In genomic region chr12:116559330-116560080, GRCh38 we compare ENCODE assay signal across 8 cellular contexts. TPM values are rescaled to one million over a fixed set of nuclear protein-coding genes. Genes with fewer than 3 reads are reported as not detected.
A peak's percentile ranks its signal among the peaks of the same experiment; 100 is the strongest.
DNase-seq lines count a peak whose midpoint lies in the region; ATAC-seq, FAIRE-seq and TF ChIP-seq lines count a peak whose summit lies in the region.

TSS of gene MAP1LC3B2 (plus strand) at chr12:116559381. CDS start at chr12:116575943, 16,562 bp downstream.

- intact Hi-C loops in CD4-positive, alpha-beta memory T cell (cut with micrococcal nuclease): loop anchor here (1.0 to 2.0 kb wide), 4 partner anchors 26 to 282 kb away; partner anchors contain the start of genes MED13L, RNFT2 and SPRING1
- intact Hi-C loops in HepG2 (cut with micrococcal nuclease; ENCODE audit: unreplicated experiment): no loop called here

- peak within 1 kb of the TSS; percentile 39 for H2AFZ ChIP-seq in HepG2 (ENCODE audit: low read length)

- no peaks in the 10 kb centered on the region for H4K20me1 ChIP-seq in HepG2 (ENCODE audit: insufficient read depth, low read length)

- peaks cover 0 to 14% (median 10%) of the 10 kb centered on the region in 8 donors for H3K9me3 Mint-ChIP-seq in CD4-positive, alpha-beta memory T cell
- H3K9me3 Mint-ChIP-seq in WTC11: peaks cover 16% of the 10 kb centered on the region

- no peaks in the 10 kb centered on the region for H3K27me3 Mint-ChIP-seq in CD4-positive, alpha-beta memory T cell
- no peaks in the 10 kb centered on the region for H3K27me3 Mint-ChIP-seq in WTC11 (ENCODE audit: low read depth)

- CTCF ChIA-PET in CD4-positive, alpha-beta memory T cell (lab: Charles Lee; ENCODE audit: partially characterized antibody): interaction anchor here (0.7 to 5.0 kb wide), 7 partner anchors 9 to 324 kb away, joined by 3 to 39 read pairs (median 5); no protein-coding TSS in a partner anchor
- CTCF ChIA-PET in WTC11 (lab: Charles Lee): interaction anchor here (0.8 to 1.3 kb wide), 3 partner anchors 40 to 128 kb away, joined by 3 to 4 read pairs (median 3); no protein-coding TSS in a partner anchor
- CTCF ChIA-PET in HepG2 (lab: Yijun Ruan, JAX; ENCODE audit: low intra/inter-chr PET ratio, low total read pairs): no interaction called here

- no peaks in the 10 kb centered on the region for H3K27me3 ChIP-seq in CD4-positive, alpha-beta memory T cell (ENCODE audit: insufficient read depth, low read length)
- no peaks in the 10 kb centered on the region; a peak in 2 of 5 replicates for H3K27me3 ChIP-seq in HepG2 (ENCODE audit: control insufficient read depth in 1 of 2, insufficient read depth in 2 of 2, low read length in 2 of 2)

- peaks cover 29 to 48% (median 41%) of the 10 kb centered on the region in 4 donors for H3K4me1 Mint-ChIP-seq in CD4-positive, alpha-beta memory T cell
- H3K4me1 Mint-ChIP-seq in WTC11: peaks cover 12% of the 10 kb centered on the region

- H3K27ac Mint-ChIP-seq in CD4-positive, alpha-beta memory T cell: peak within 1 kb of the TSS; percentile 95 to 98 (median 97)
- peak within 1 kb of the TSS; percentile 88 for H3K27ac Mint-ChIP-seq in WTC11

- no peak for TF ChIP-seq POLR2A in HepG2 (IDR thresholded peaks at IDR 0.05; ENCODE audit: insufficient read depth in 1 of 2, low read depth in 2 of 2, low read length in 2 of 2)

- H3K9me3 ChIP-seq in CD4-positive, alpha-beta memory T cell (ENCODE audit: control insufficient read depth in 1 of 2, low read length in 2 of 2): peaks cover 0 to 4% of the 10 kb centered on the region in 2 donors
- no peaks in the 10 kb centered on the region; the same call in 1 of the 2 replicates for H3K9me3 ChIP-seq in HepG2 (ENCODE audit: low read length)

- H3K4me3 ChIP-seq in CD4-positive, alpha-beta memory T cell (ENCODE audit: low read length in 2 of 2): peak within 1 kb of the TSS; percentile 18 to 29
- no peak within 1 kb of the TSS for H3K4me3 ChIP-seq in cardiac fibroblast (replicated peaks in 1 of 2; ENCODE audit: low read depth in 2 of 2, low read length in 2 of 2)
- H3K4me3 ChIP-seq in HepG2 (replicated peaks in 1 of 3; ENCODE audit: insufficient read depth in 1 of 3, low read depth in 2 of 3, low read length in 3 of 3): peak within 1 kb of the TSS; percentile 6 to 53 (median 36); a peak in 5 of 6 replicates

- POLR2A ChIA-PET in CD4-positive, alpha-beta memory T cell (lab: Charles Lee; ENCODE audit: partially characterized antibody): interaction anchor here (0.9 to 3.2 kb wide), 23 partner anchors 9 to 323 kb away, joined by 3 to 43 read pairs (median 4); partner anchors contain the start of gene MED13L
- POLR2A ChIA-PET in WTC11 (lab: Charles Lee) (interaction anchor here (0.6 kb wide), 1 partner anchor 355 kb away, joined by 3 read pairs; no protein-coding TSS in a partner anchor), HepG2 (lab: Yijun Ruan, JAX) (interaction anchor here (0.7 to 0.8 kb wide), 2 partner anchors 283 to 1870 kb away, joined by 3 to 4 read pairs; no protein-coding TSS in a partner anchor)

- H3K4me2 ChIP-seq in HepG2 (ENCODE audit: low read depth, low read length): peak within 1 kb of the TSS; percentile 71

- peak within 1 kb of the TSS; percentile 33 for H3K27ac ChIP-seq in CD4-positive, alpha-beta memory T cell (ENCODE audit: low read depth, low read length)
- H3K27ac ChIP-seq in HepG2 (ENCODE audit: extremely low read length, insufficient read depth, low read length): no peak within 1 kb of the TSS

- peak; percentile 85 to 91 (median 89) for DNase-seq in CD4-positive, alpha-beta memory T cell
- DNase-seq in HT1080 (ENCODE audit: low read depth) (peak; percentile 95), WTC11 (ENCODE audit: low spot score) (no peak), cardiac fibroblast (ENCODE audit: low read depth in 2 of 2) (peak; percentile 84 to 86), HepG2 (ENCODE audit: low spot score) (peak; percentile 15), NCI-H446 (lab: John Stamatoyannopoulos, UW) (no peak)
- peak; percentile 34 to 66 for DNase-seq in stimulated activated CD4-positive, alpha-beta T cell treated with anti-CD3 and anti-CD28 coated beads, Interleukin-4, amount 100 ng/mL, for 4 hours

- 4% methylated on average over 10 of the region's 14 CpGs for WGBS in HepG2 (ENCODE audit: low lambda C conversion rate)

- FAIRE-seq in HepG2 (lab: Jason Lieb, UNC): peak; percentile 23

- no peak within 1 kb of the TSS for H3K9ac ChIP-seq in HepG2 (ENCODE audit: insufficient read depth, low read depth, low read length)

- no TSS peak for BruUV-seq in HepG2 (replicated peaks; lab: Mats Ljungman, UMichigan)

- TF ChIP-seq EP300 in HepG2 (IDR thresholded peaks at IDR 0.05; ENCODE audit: low read depth in 2 of 2, low read length in 2 of 2) (peak in 1 of 2 experiments; percentile 36; a peak in 2 of 4 replicates), HepG2 (CRISPR knock-in tag; IDR thresholded peaks at IDR 0.05; ENCODE audit: borderline replicate concordance) (no peak)

- no peaks in the 10 kb centered on the region for H3K79me2 ChIP-seq in HepG2 (ENCODE audit: insufficient read depth, low read length)

- no peaks in the 10 kb centered on the region for H3K36me3 ChIP-seq in CD4-positive, alpha-beta memory T cell (ENCODE audit: insufficient read depth, low read length)
- no peaks in the 10 kb centered on the region for H3K36me3 ChIP-seq in HepG2 (replicated peaks in 1 of 2; ENCODE audit: control insufficient read depth in 1 of 2, insufficient read depth in 2 of 2, low read length in 2 of 2)

- no peak for TF ChIP-seq RAD21 in HepG2 (CRISPR knock-in tag; IDR thresholded peaks at IDR 0.05)

- in situ Hi-C loops in HepG2 (cut with HindIII; ENCODE audit: extremely low pct_ligation_motif_present, low pct_unique_long_range_greater_than_20kb): no loop called here

- TF ChIP-seq CTCF in WTC11 (IDR thresholded peaks at IDR 0.05): no peak
- TF ChIP-seq CTCF in cardiac fibroblast (IDR thresholded peaks at IDR 0.05; ENCODE audit: low read depth, low read length): no peak
- TF ChIP-seq CTCF in HepG2 (CRISPR knock-in tag; IDR thresholded peaks at IDR 0.05): no peak

- peaks cover 47% of the 10 kb centered on the region for H3K4me1 ChIP-seq in CD4-positive, alpha-beta memory T cell (ENCODE audit: insufficient read depth, low read length)
- peaks cover 16% of the 10 kb centered on the region for H3K4me1 ChIP-seq in HepG2 (ENCODE audit: insufficient read depth, low read length)

- H3K4me3 Mint-ChIP-seq in CD4-positive, alpha-beta memory T cell: peak within 1 kb of the TSS; percentile 81 to 97 (median 86)
- H3K4me3 Mint-ChIP-seq in WTC11: no peak within 1 kb of the TSS

- peaks cover 3 to 6% of the 10 kb centered on the region in 2 donors for H3K36me3 Mint-ChIP-seq in CD4-positive, alpha-beta memory T cell
- H3K36me3 Mint-ChIP-seq in WTC11: peaks cover 12% of the 10 kb centered on the region

- ATAC-seq in GM21367 (IDR thresholded peaks at IDR 0.05; ENCODE audit: unreplicated experiment): peak; percentile 74
- peak; percentile 65 for ATAC-seq in WTC11
- peak; percentile 87 for ATAC-seq in HepG2

TF ChIP-seq in WTC11, 78 proteins besides CTCF, POLR2A, EP300 and RAD21:
- TF ChIP-seq NFYB (CRISPR knock-in tag; conservative IDR thresholded peaks at IDR 0.05; ENCODE audit: low read depth) (no peak), TEAD1 (CRISPR knock-in tag; IDR thresholded peaks at IDR 0.05) (no peak), RORB (CRISPR knock-in tag; IDR thresholded peaks at IDR 0.05) (no peak), EMX1 (CRISPR knock-in tag; IDR thresholded peaks at IDR 0.05) (no peak)

TF ChIP-seq in HepG2, 621 proteins besides CTCF, POLR2A, EP300 and RAD21 (continues in another document):
- no peak for TF ChIP-seq ZNF660 (CRISPR knock-in tag; IDR thresholded peaks at IDR 0.05; ENCODE audit: borderline replicate concordance, low read depth)

RNA-seq across cellular contexts. Expression of gene MAP1LC3B2, which starts in this region (rescaled TPM):
- 1 to 10 TPM; 1.7 to 2.9 TPM for total RNA-seq in CD4-positive, alpha-beta memory T cell
- 1 to 10 TPM; 4.4 to 6.8 TPM for polyA plus RNA-seq in CD4-positive, alpha-beta memory T cell
- 0.53 TPM in 1 of 2 replicates, not detected in the other for total RNA-seq in HT1080 (2014; rRNA removed; shearing (Covaris generic))
- 0.66 and 0.76 TPM in 2 replicates for polyA plus RNA-seq in HT1080 (2015; cell fraction: cytosol; rRNA removed)
- polyA plus RNA-seq in HT1080 (2015; cell fraction: nucleus; rRNA removed): 0.99 TPM in 1 of 2 replicates, not detected in the other
- total RNA-seq in WTC11 (2021) (2.2 to 3.0 TPM (median 2.5 TPM) in 3 replicates), HepG2 (2016; rRNA removed; fragmentation: Illumina TruSeq; extraction: Trizol) (0.60 and 0.70 TPM in 2 replicates)
- 0.62 TPM in 1 of 2 replicates, not detected in the other for total RNA-seq in HepG2 (2016; cell fraction: cytosol; rRNA removed; fragmentation: Illumina TruSeq; extraction: Trizol; ENCODE audit: low read depth)
- 0.84 and 0.98 TPM in 2 replicates for total RNA-seq in HepG2 (2016; cell fraction: insoluble cytoplasmic fraction; rRNA removed; fragmentation: Illumina TruSeq; extraction: Trizol)
- not detected in 2 replicates for total RNA-seq in HepG2 (2016; cell fraction: membrane; rRNA removed; fragmentation: Illumina TruSeq; extraction: Trizol)
- 0.81 TPM in 1 of 2 replicates, not detected in the other for total RNA-seq in HepG2 (2016; cell fraction: nucleus; rRNA removed; fragmentation: Illumina TruSeq; extraction: Trizol)
- 2.1 and 2.2 TPM in 2 replicates for polyA plus RNA-seq in HepG2 (2011; rRNA removed)
- polyA plus RNA-seq in HepG2 (2011; cell fraction: cytosol; rRNA removed): 0.27 and 1.1 TPM in 2 replicates
- polyA plus RNA-seq in HepG2 (2011; cell fraction: nucleus; rRNA removed): 0.38 TPM in 1 of 2 replicates, not detected in the other
- 6.8 and 8.0 TPM in 2 replicates for polyA plus RNA-seq in HepG2 (2012)
- polyA plus RNA-seq in HepG2 (2016; cell fraction: cytosol; fragmentation: Illumina TruSeq; extraction: Trizol; ENCODE audit: low read depth): 0.40 and 1.3 TPM in 2 replicates
- polyA plus RNA-seq in HepG2 (2016; cell fraction: insoluble cytoplasmic fraction; fragmentation: Illumina TruSeq; extraction: Trizol; ENCODE audit: low read depth): 2.8 and 3.3 TPM in 2 replicates
- polyA plus RNA-seq in HepG2 (2016; cell fraction: membrane; fragmentation: Illumina TruSeq; extraction: Trizol; ENCODE audit: low read depth): 0.83 and 1.4 TPM in 2 replicates
- polyA plus RNA-seq in HepG2 (2016; cell fraction: nucleus; fragmentation: Illumina TruSeq; extraction: Trizol; ENCODE audit: insufficient read depth, low read depth): 1.6 and 1.9 TPM in 2 replicates
- polyA minus RNA-seq in HepG2 (2011; rRNA and poly(A)+ RNA removed; ENCODE audit: low replicate concordance): 0.46 and 0.84 TPM in 2 replicates
- not detected in 2 replicates for polyA minus RNA-seq in HepG2 (2011; cell fraction: cytosol; rRNA and poly(A)+ RNA removed)
- not detected in 2 replicates for polyA minus RNA-seq in HepG2 (2011; cell fraction: nucleus; rRNA and poly(A)+ RNA removed)

Comparison
In these comparisons a context has a peak if more than half of its experiments do, and no peak if none do; other contexts are left out.
1. Peak in DNase-seq in HT1080; RNA of the gene not detected or under 1 TPM.
2. DNase-seq: peak in CD4-positive, alpha-beta memory T cell (5 of 5), cardiac fibroblast (2 of 2), HepG2 (single experiment) and stimulated activated CD4-positive, alpha-beta T cell treated with anti-CD3 and anti-CD28 coated beads, Interleukin-4, amount 100 ng/mL, for 4 hours (2 of 2); none in WTC11 (single experiment) and NCI-H446 (0 of 2).
3. H3K4me3 ChIP-seq: peak in CD4-positive, alpha-beta memory T cell (2 of 2) and HepG2 (3 of 3); none in cardiac fibroblast (0 of 2).
4. Peak in every context shown above with its lines, with median percentiles within 50 percentile points of each other: ATAC-seq.